ENCODE assay signal across 23 cellular contexts in the genomic region with DNA sequence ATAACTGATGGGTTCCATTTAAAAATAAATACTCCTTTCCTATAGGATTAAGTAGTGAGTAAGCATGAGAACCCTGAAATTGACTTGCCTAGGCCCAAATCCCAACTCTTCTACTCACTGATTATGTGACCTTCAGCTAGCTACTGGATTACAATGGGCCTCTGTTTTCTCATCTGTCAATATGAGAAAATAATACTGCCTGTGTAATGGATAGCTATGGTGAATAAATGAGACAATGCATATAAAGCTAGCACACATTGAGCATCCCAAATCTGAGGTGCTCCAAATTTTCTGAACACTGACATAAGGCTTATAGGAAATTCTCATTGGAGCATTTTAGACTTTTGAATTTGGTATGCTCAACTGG. TPM values are rescaled to one million over a fixed set of nuclear protein-coding genes. Genes with fewer than 3 reads are reported as not detected.
A peak's percentile ranks its signal among the peaks of the same experiment; 100 is the strongest.
DNase-seq lines count a peak whose midpoint lies in the region; ATAC-seq lines count a peak whose summit lies in the region.
"Had no signal": no experiment of that assay in that cellular context is flagged by ENCODE, and none has a peak within 500 bp of the region (broad histone marks: within the 10 kb centered on the region; RNA-seq: fewer than 3 reads in every experiment).

No MANE protein-coding gene starts in this region.

- H3K9me3 Mint-ChIP-seq in activated T-cell treated with anti-CD3 and anti-CD28 coated beads, Interleukin-2, amount 50 U/mL, for 4 hours, result no peaks in the 10 kb centered on the region
- H3K9me3 Mint-ChIP-seq in naive thymus-derived CD4-positive, alpha-beta T cell, result peaks cover 0 to 1% (median 0%) of the 10 kb centered on the region in 11 donors
- H3K9me3 Mint-ChIP-seq: natural killer cell treated with Interleukin-12 subunit alpha and Interleukin-12 subunit beta and Interleukin-15 and Interleukin-18, amount 100 ng/mL, for 72 hours had no signal

- peaks cover 75% of the 10 kb centered on the region for H3K4me1 Mint-ChIP-seq in activated T-cell treated with anti-CD3 and anti-CD28 coated beads, Interleukin-2, amount 50 U/mL, for 4 hours (ENCODE audit: low read depth)
- peaks cover 38 to 91% (median 77%) of the 10 kb centered on the region in 7 donors for H3K4me1 Mint-ChIP-seq in naive thymus-derived CD4-positive, alpha-beta T cell

- H3K27me3 ChIP-seq in naive thymus-derived CD4-positive, alpha-beta T cell (ENCODE audit: control insufficient read depth in 2 of 2, insufficient read depth in 2 of 2, low read length in 2 of 2), result no peaks in the 10 kb centered on the region
- H3K27me3 ChIP-seq: SJSA1, upper lobe of right lung had no signal

- no peak for DNase-seq in activated T-cell treated with anti-CD3 and anti-CD28 coated beads, Interleukin-2, amount 50 U/mL, for 4 hours
- no peak for DNase-seq in activated T-cell treated with anti-CD3 and anti-CD28 coated beads, Interleukin-2, amount 50 U/mL, for 48 hours
- peak; percentile 57 for DNase-seq in SK-MEL-5 (ENCODE audit: low read depth, low spot score)
- DNase-seq in caudate nucleus (lab: John Stamatoyannopoulos, UW), result peak in 1 of 61 donors; percentile 18
- DNase-seq in naive thymus-derived CD4-positive, alpha-beta T cell, result no peak
- DNase-seq in sciatic nerve (ENCODE audit: low spot score), result no peak
- no peak for DNase-seq in AG08395 (ENCODE audit: low spot score)
- DNase-seq in SHP77 treated with DMSO at 0.1 percent for 48 hours (lab: John Stamatoyannopoulos, UW), result no peak
- DNase-seq: activated CD8-positive, alpha-beta memory T cell treated with anti-CD3 and anti-CD28 coated beads, Interleukin-2, amount 50 U/mL, for 4 hours; activated gamma-delta T cell; amniotic stem cell; DND-41; effector CD4-positive, alpha-beta T cell; HCEC 1CT; islet precursor cell; KBM-7; NCI-H1105 treated with DMSO at 0.1 percent for 48 hours; NCI-H1930; stimulated activated CD4-positive, alpha-beta T cell treated with anti-CD3 and anti-CD28 coated beads, Interleukin-2, amount 100 ng/mL, for 48 hours; upper lobe of right lung had no signal

- CTCF ChIA-PET in naive thymus-derived CD4-positive, alpha-beta T cell (lab: Charles Lee), result interaction anchor here (0.7 to 11.4 kb wide), 9 partner anchors 11 to 142 kb away, joined by 3 to 122 read pairs (median 4); no protein-coding TSS in a partner anchor

- in situ Hi-C loops in SK-MEL-5 (cut with HindIII; ENCODE audit: low pct_unique_long_range_greater_than_20kb, low sequenced_read_pairs), result no loop called here

- no peaks in the 10 kb centered on the region for H3K9me3 ChIP-seq in naive thymus-derived CD4-positive, alpha-beta T cell (ENCODE audit: control insufficient read depth in 2 of 3, low read length in 3 of 3)
- H3K9me3 ChIP-seq: SJSA1, upper lobe of right lung had no signal

- peak overlapping the region; percentile 19 for H3K4me3 Mint-ChIP-seq in activated T-cell treated with anti-CD3 and anti-CD28 coated beads, Interleukin-2, amount 50 U/mL, for 4 hours
- peak overlapping the region in 4 of 10 donors; percentile 14 to 99 (median 20) for H3K4me3 Mint-ChIP-seq in naive thymus-derived CD4-positive, alpha-beta T cell
- H3K4me3 Mint-ChIP-seq: natural killer cell treated with Interleukin-12 subunit alpha and Interleukin-12 subunit beta and Interleukin-15 and Interleukin-18, amount 100 ng/mL, for 72 hours had no signal

- H3K27ac ChIP-seq in caudate nucleus (ENCODE audit: low read depth, low read length), result peak overlapping the region; percentile 79
- peak overlapping the region; percentile 38 for H3K27ac ChIP-seq in naive thymus-derived CD4-positive, alpha-beta T cell (ENCODE audit: low read depth, low read length)
- H3K27ac ChIP-seq: epithelial cell of prostate, SJSA1, upper lobe of right lung had no signal

- H3K4me3 ChIP-seq in naive thymus-derived CD4-positive, alpha-beta T cell (ENCODE audit: low read length), result no peak overlapping the region
- H3K4me3 ChIP-seq: SJSA1, upper lobe of right lung had no signal

- H3K27me3 Mint-ChIP-seq in activated T-cell treated with anti-CD3 and anti-CD28 coated beads, Interleukin-2, amount 50 U/mL, for 4 hours (ENCODE audit: low read depth), result no peaks in the 10 kb centered on the region
- no peaks in the 10 kb centered on the region for H3K27me3 Mint-ChIP-seq in naive thymus-derived CD4-positive, alpha-beta T cell
- H3K27me3 Mint-ChIP-seq: natural killer cell treated with Interleukin-12 subunit alpha and Interleukin-12 subunit beta and Interleukin-15 and Interleukin-18, amount 100 ng/mL, for 72 hours had no signal

- H3K27ac Mint-ChIP-seq in naive thymus-derived CD4-positive, alpha-beta T cell, result peak overlapping the region in 7 of 9 donors; percentile 37 to 99 (median 82)
- H3K27ac Mint-ChIP-seq: natural killer cell treated with Interleukin-12 subunit alpha and Interleukin-12 subunit beta and Interleukin-15 and Interleukin-18, amount 100 ng/mL, for 72 hours had no signal

- peaks cover 12% of the 10 kb centered on the region for H3K36me3 Mint-ChIP-seq in activated T-cell treated with anti-CD3 and anti-CD28 coated beads, Interleukin-2, amount 50 U/mL, for 4 hours (ENCODE audit: insufficient read depth)
- H3K36me3 Mint-ChIP-seq in naive thymus-derived CD4-positive, alpha-beta T cell, result peaks cover 0 to 32% (median 7%) of the 10 kb centered on the region in 5 donors
- H3K36me3 Mint-ChIP-seq: natural killer cell treated with Interleukin-12 subunit alpha and Interleukin-12 subunit beta and Interleukin-15 and Interleukin-18, amount 100 ng/mL, for 72 hours had no signal

- H3K36me3 ChIP-seq in naive thymus-derived CD4-positive, alpha-beta T cell (ENCODE audit: control insufficient read depth in 2 of 3, insufficient read depth in 3 of 3, low read length in 3 of 3), result no peaks in the 10 kb centered on the region
- H3K36me3 ChIP-seq: SJSA1, upper lobe of right lung had no signal

- POLR2A ChIA-PET in naive thymus-derived CD4-positive, alpha-beta T cell (lab: Charles Lee), result interaction anchor here (0.6 to 26.8 kb wide), 8 partner anchors 10 to 144 kb away, joined by 3 to 834 read pairs (median 4); no protein-coding TSS in a partner anchor

- peaks cover 36 to 52% of the 10 kb centered on the region in 2 donors for H3K4me1 ChIP-seq in naive thymus-derived CD4-positive, alpha-beta T cell (ENCODE audit: control insufficient read depth in 2 of 2, insufficient read depth in 2 of 2, low read length in 2 of 2)

- ATAC-seq in activated T-cell treated with anti-CD3 and anti-CD28 coated beads, Interleukin-2, amount 50 U/mL, for 4 hours, result no peak
- no peak for ATAC-seq in naive thymus-derived CD4-positive, alpha-beta T cell
- ATAC-seq in sciatic nerve, result no peak
- ATAC-seq: natural killer cell treated with Interleukin-12 subunit alpha and Interleukin-12 subunit beta and Interleukin-15 and Interleukin-18, amount 100 ng/mL, for 72 hours; upper lobe of right lung had no signal

- intact Hi-C loops in naive thymus-derived CD4-positive, alpha-beta T cell (cut with micrococcal nuclease), result no loop called here
- intact Hi-C loops in sciatic nerve (cut with DNase I), result no loop called here

RNA-seq across cellular contexts. Expression of gene LRRC8C, which starts 5.3 kb away (rescaled TPM):
- total RNA-seq in activated T-cell treated with anti-CD3 and anti-CD28 coated beads, Interleukin-2, amount 50 U/mL, for 4 hours, result 10 to 100 TPM; 59.0 to 78.1 (median 74.3) TPM
- total RNA-seq in SK-MEL-5 (2014; rRNA removed; shearing (Covaris generic)), result 2.7 and 3.2 TPM in 2 replicates
- polyA plus RNA-seq in SK-MEL-5 (2015; cell fraction: cytosol; rRNA removed), result 2.7 and 3.6 TPM in 2 replicates
- 1.1 and 1.2 TPM in 2 replicates for polyA plus RNA-seq in SK-MEL-5 (2015; cell fraction: nucleus; rRNA removed)
- total RNA-seq in naive thymus-derived CD4-positive, alpha-beta T cell, result 10 to 100 TPM; 27.1 to 50.5 (median 46.6) TPM
- polyA plus RNA-seq in naive thymus-derived CD4-positive, alpha-beta T cell, result 10 to 100 TPM; 14.3 to 16.6 TPM
- 19.6 TPM for total RNA-seq in sciatic nerve
